In the genomic region with DNA sequence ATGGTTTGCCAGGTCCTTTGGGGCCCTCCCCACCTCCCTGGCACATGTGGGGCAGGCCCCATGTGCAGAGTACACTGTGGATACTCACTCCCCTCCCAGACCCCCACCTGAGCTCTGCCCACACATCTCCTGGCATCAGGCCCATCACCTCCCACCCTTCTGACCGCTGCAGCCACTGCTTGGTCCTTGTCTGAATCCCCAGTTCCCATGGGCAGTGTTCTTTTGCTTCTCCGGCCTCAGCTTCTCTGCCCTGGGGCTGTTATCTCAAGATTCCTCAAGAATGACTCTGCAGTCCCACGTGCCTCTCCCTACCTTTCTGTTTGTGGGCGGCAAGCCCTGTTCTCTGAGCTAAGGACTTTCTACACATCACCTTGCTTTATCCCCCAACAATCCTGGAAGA, we compare ENCODE assay signal across 10 cellular contexts.
DNase-seq lines count a peak whose midpoint lies in the region; ATAC-seq and TF ChIP-seq lines count a peak whose summit lies in the region.
"Had no signal": no experiment of that assay in that cellular context is flagged by ENCODE, and none has a peak within 500 bp of the region (broad histone marks: within the 10 kb centered on the region; RNA-seq: fewer than 3 reads in every experiment).

No MANE protein-coding gene starts in this region.

- ATAC-seq in activated B cell treated with CpG ODN at 0.5 μM for 24 hours (ENCODE audit: low read depth): no peak
- no peak for ATAC-seq in stimulated activated naive B cell treated with anti-CD40 and anti-IgM and Interleukin-4, amounts not matched to agents 10 μg/mL and 1 μg/mL and 100 μg/mL, for 72 hours (replicated peaks)
- no peak for ATAC-seq in HG03039 (IDR thresholded peaks at IDR 0.05; ENCODE audit: unreplicated experiment)

- H3K4me3 Mint-ChIP-seq in activated CD4-positive, alpha-beta T cell treated with anti-CD3 and anti-CD28 coated beads, Interleukin-2, amount 10 ng/mL, durations not matched to agents 7 days and 5 days: no peak overlapping the region
- no peak overlapping the region for H3K4me3 Mint-ChIP-seq in activated B cell treated with CpG ODN at 0.5 μM for 24 hours
- H3K4me3 Mint-ChIP-seq in stimulated activated naive B cell treated with anti-CD40 and anti-IgM and Interleukin-4, amounts not matched to agents 10 μg/mL and 1 μg/mL and 100 μg/mL, for 72 hours: peak overlapping the region; percentile 58 to 67

- H3K4me3 ChIP-seq in fibroblast of pulmonary artery (replicated peaks; ENCODE audit: low read depth, low read length): no peak overlapping the region

- H3K4me1 Mint-ChIP-seq in activated CD4-positive, alpha-beta T cell treated with anti-CD3 and anti-CD28 coated beads, Interleukin-2, amount 10 ng/mL, durations not matched to agents 7 days and 5 days: peaks cover 91% of the 10 kb centered on the region
- H3K4me1 Mint-ChIP-seq in activated B cell treated with CpG ODN at 0.5 μM for 24 hours: peaks cover 76% of the 10 kb centered on the region
- H3K4me1 Mint-ChIP-seq in stimulated activated naive B cell treated with anti-CD40 and anti-IgM and Interleukin-4, amounts not matched to agents 10 μg/mL and 1 μg/mL and 100 μg/mL, for 72 hours: peaks cover 82 to 92% of the 10 kb centered on the region in 2 donors

- POLR2A ChIA-PET in activated CD4-positive, alpha-beta T cell treated with anti-CD3 and anti-CD28 coated beads, Interleukin-2, amount 10 ng/mL, durations not matched to agents 7 days and 5 days (lab: Charles Lee): no interaction called here
- POLR2A ChIA-PET in activated B cell treated with CpG ODN at 0.5 μM for 24 hours (lab: Charles Lee): interaction anchor here (0.6 to 2.9 kb wide), 5 partner anchors 9 to 79 kb away, joined by 3 to 31 read pairs (median 6); no protein-coding TSS in a partner anchor

- CTCF ChIA-PET in activated CD4-positive, alpha-beta T cell treated with anti-CD3 and anti-CD28 coated beads, Interleukin-2, amount 10 ng/mL, durations not matched to agents 7 days and 5 days (lab: Charles Lee): interaction anchor here (0.6 to 4.0 kb wide), 7 partner anchors 9 to 133 kb away, joined by 3 to 34 read pairs (median 3); no protein-coding TSS in a partner anchor
- CTCF ChIA-PET in activated B cell treated with CpG ODN at 0.5 μM for 24 hours (lab: Charles Lee): interaction anchor here (1.5 to 2.1 kb wide), 2 partner anchors 27 to 50 kb away, joined by 3 to 8 read pairs; no protein-coding TSS in a partner anchor

- H3K27ac Mint-ChIP-seq in activated CD4-positive, alpha-beta T cell treated with anti-CD3 and anti-CD28 coated beads, Interleukin-2, amount 10 ng/mL, durations not matched to agents 7 days and 5 days: peak overlapping the region; percentile 92
- H3K27ac Mint-ChIP-seq in activated B cell treated with CpG ODN at 0.5 μM for 24 hours: peak overlapping the region; percentile 68
- H3K27ac Mint-ChIP-seq in stimulated activated naive B cell treated with anti-CD40 and anti-IgM and Interleukin-4, amounts not matched to agents 10 μg/mL and 1 μg/mL and 100 μg/mL, for 72 hours: peak overlapping the region; percentile 92

- TF ChIP-seq CTCF in activated B cell treated with CpG ODN at 0.5 μM for 24 hours (IDR thresholded peaks at IDR 0.05): no peak
- no peak for TF ChIP-seq CTCF in fibroblast of pulmonary artery (IDR thresholded peaks at IDR 0.05; ENCODE audit: low read length, missing control alignments)

- intact Hi-C loops in activated B cell treated with CpG ODN at 0.5 μM for 24 hours (cut with micrococcal nuclease): loop anchor here (2.0 kb wide), 1 partner anchor 57 kb away; no protein-coding TSS in a partner anchor

- no peaks in the 10 kb centered on the region for H3K27me3 Mint-ChIP-seq in activated CD4-positive, alpha-beta T cell treated with anti-CD3 and anti-CD28 coated beads, Interleukin-2, amount 10 ng/mL, durations not matched to agents 7 days and 5 days
- H3K27me3 Mint-ChIP-seq in activated B cell treated with CpG ODN at 0.5 μM for 24 hours: no peaks in the 10 kb centered on the region
- H3K27me3 Mint-ChIP-seq in stimulated activated naive B cell treated with anti-CD40 and anti-IgM and Interleukin-4, amounts not matched to agents 10 μg/mL and 1 μg/mL and 100 μg/mL, for 72 hours: no peaks in the 10 kb centered on the region

- no peaks in the 10 kb centered on the region for H3K9me3 Mint-ChIP-seq in activated CD4-positive, alpha-beta T cell treated with anti-CD3 and anti-CD28 coated beads, Interleukin-2, amount 10 ng/mL, durations not matched to agents 7 days and 5 days
- H3K9me3 Mint-ChIP-seq in activated B cell treated with CpG ODN at 0.5 μM for 24 hours: no peaks in the 10 kb centered on the region
- no peaks in the 10 kb centered on the region for H3K9me3 Mint-ChIP-seq in stimulated activated naive B cell treated with anti-CD40 and anti-IgM and Interleukin-4, amounts not matched to agents 10 μg/mL and 1 μg/mL and 100 μg/mL, for 72 hours

- no peak for DNase-seq in activated CD4-positive, alpha-beta T cell treated with anti-CD3 and anti-CD28 coated beads, Interleukin-2, amount 10 ng/mL, durations not matched to agents 7 days and 5 days
- DNase-seq in activated CD4-positive, alpha-beta T cell treated with anti-CD3 and anti-CD28 coated beads for 48 hours: no peak
- DNase-seq in activated B cell treated with CpG ODN at 0.5 μM for 24 hours: no peak
- DNase-seq in fibroblast of pulmonary artery (ENCODE audit: low read depth): peak; percentile 63
- no peak for DNase-seq in stimulated activated naive B cell treated with anti-CD40 and anti-IgM and Interleukin-4, amounts not matched to agents 10 μg/mL and 1 μg/mL and 100 μg/mL, for 72 hours
- DNase-seq in effector CD8-positive, alpha-beta T cell (lab: John Stamatoyannopoulos, UW): no peak
- DNase-seq in NCI-H1694 (lab: John Stamatoyannopoulos, UW): no peak
- DNase-seq: C1 segment of cervical spinal cord, NCI-H510A treated with DMSO at 0.1 percent for 48 hours had no signal

- peaks cover 4% of the 10 kb centered on the region for H3K36me3 Mint-ChIP-seq in activated CD4-positive, alpha-beta T cell treated with anti-CD3 and anti-CD28 coated beads, Interleukin-2, amount 10 ng/mL, durations not matched to agents 7 days and 5 days (ENCODE audit: low read depth)
- H3K36me3 Mint-ChIP-seq in activated B cell treated with CpG ODN at 0.5 μM for 24 hours (ENCODE audit: low read depth): no peaks in the 10 kb centered on the region
- H3K36me3 Mint-ChIP-seq in stimulated activated naive B cell treated with anti-CD40 and anti-IgM and Interleukin-4, amounts not matched to agents 10 μg/mL and 1 μg/mL and 100 μg/mL, for 72 hours: no peaks in the 10 kb centered on the region

Comparison
In these comparisons a context has a peak if more than half of its experiments do, and no peak if none do; other contexts are left out.
1. H3K4me3 Mint-ChIP-seq: peak in stimulated activated naive B cell treated with anti-CD40 and anti-IgM and Interleukin-4, amounts not matched to agents 10 μg/mL and 1 μg/mL and 100 μg/mL, for 72 hours (2 of 2); none in activated CD4-positive, alpha-beta T cell treated with anti-CD3 and anti-CD28 coated beads, Interleukin-2, amount 10 ng/mL, durations not matched to agents 7 days and 5 days (single experiment) and activated B cell treated with CpG ODN at 0.5 μM for 24 hours (single experiment).
2. Peak in every context shown above with its lines, with median percentiles within 50 percentile points of each other: H3K27ac Mint-ChIP-seq.